5 cellular contexts compared by ENCODE assay signal in genomic region chr11:24714601-24715000, GRCh38.
"Had no signal": no experiment of that assay in that cellular context is flagged by ENCODE, and none has a peak within 500 bp of the region (broad histone marks: within the 10 kb centered on the region; RNA-seq: fewer than 3 reads in every experiment).

No MANE protein-coding gene starts in this region.

- DNase-seq: IMR-90, KBM-7, KG1 had no signal

- ATAC-seq: HepG2, K562 had no signal
